ENCODE assay signal across 27 cellular contexts in genomic region chrX:29690061-29690460, GRCh38.
DNase-seq lines count a peak whose midpoint lies in the region; ATAC-seq and TF ChIP-seq lines count a peak whose summit lies in the region.
"Had no signal": no experiment of that assay in that cellular context is flagged by ENCODE, and none has a peak within 500 bp of the region (broad histone marks: within the 10 kb centered on the region; RNA-seq: fewer than 3 reads in every experiment).

No MANE protein-coding gene starts in this region.

- no peaks in the 10 kb centered on the region for H3K9me3 Mint-ChIP-seq in activated CD4-positive, alpha-beta T cell treated with anti-CD3 and anti-CD28 coated beads for 36 hours (ENCODE audit: low read depth)

- H3K4ac ChIP-seq in IMR-90 (ENCODE audit: low read depth, low read length) (no peak overlapping the region), mesenchymal stem cell (ENCODE audit: low read depth in 1 of 2, low read length in 2 of 2) (no peak overlapping the region)

- H2BK5ac ChIP-seq in IMR-90 (ENCODE audit: low read depth, low read length, poor library complexity, severe bottlenecking) (no peak overlapping the region), mesenchymal stem cell (ENCODE audit: low read depth, low read length, poor library complexity, severe bottlenecking) (no peak overlapping the region)

- H3K36me3 ChIP-seq in IMR-90 (ENCODE audit: control insufficient read depth, insufficient read depth, low read length) = no peaks in the 10 kb centered on the region
- H3K36me3 ChIP-seq in mesenchymal stem cell (ENCODE audit: control insufficient read depth in 1 of 2, insufficient read depth in 2 of 2, low read depth in 1 of 2, low read length in 2 of 2) = no peaks in the 10 kb centered on the region
- H3K36me3 ChIP-seq: BLaER1 had no signal

- H2AK9ac ChIP-seq in IMR-90 (replicated peaks; ENCODE audit: low read depth, low read length, poor library complexity) = no peak overlapping the region

- H3K9me1 ChIP-seq in IMR-90 (ENCODE audit: insufficient read depth, low read length) = no peaks in the 10 kb centered on the region

- H2BK20ac ChIP-seq in IMR-90 (ENCODE audit: low read depth, low read length) = no peak overlapping the region

- in situ Hi-C loops in IMR-90 (cut with MboI; ENCODE audit: low sequenced_read_pairs) = no loop called here

- H3K27me3 ChIP-seq in IMR-90 (ENCODE audit: control insufficient read depth, insufficient read depth, low read length) = no peaks in the 10 kb centered on the region
- H3K27me3 ChIP-seq in mesenchymal stem cell (ENCODE audit: control insufficient read depth in 1 of 2, insufficient read depth in 1 of 2, low read length in 2 of 2) = no peaks in the 10 kb centered on the region
- H3K27me3 ChIP-seq: BLaER1, body of pancreas had no signal

- no peak for TF ChIP-seq POLR2A in IMR-90 (IDR thresholded peaks at IDR 0.05; ENCODE audit: low read depth, low read length)

- no peak overlapping the region for H3K4me2 ChIP-seq in IMR-90 (ENCODE audit: low read depth, low read length)
- no peak overlapping the region for H3K4me2 ChIP-seq in mesenchymal stem cell (ENCODE audit: low read length, poor library complexity, severe bottlenecking)
- H3K4me2 ChIP-seq: BLaER1 had no signal

- no peak overlapping the region for H2BK12ac ChIP-seq in mesenchymal stem cell (ENCODE audit: low read length in 2 of 2)

- H4K5ac ChIP-seq in IMR-90 (ENCODE audit: low read depth, low read length) = no peak overlapping the region

- H2BK15ac ChIP-seq in IMR-90 (ENCODE audit: low read depth, low read length) (no peak overlapping the region), mesenchymal stem cell (ENCODE audit: low read depth, poor library complexity, severe bottlenecking) (no peak overlapping the region)

- H4K8ac ChIP-seq in IMR-90 (ENCODE audit: low read depth in 2 of 2, low read length in 2 of 2) (no peak overlapping the region), mesenchymal stem cell (ENCODE audit: low read length) (no peak overlapping the region)

- H3K79me1 ChIP-seq in IMR-90 (ENCODE audit: low read depth in 1 of 2, low read length in 2 of 2) (no peaks in the 10 kb centered on the region), mesenchymal stem cell (replicated peaks; ENCODE audit: low read length, poor library complexity, severe bottlenecking) (no peaks in the 10 kb centered on the region)

- no peak overlapping the region for H3K27ac ChIP-seq in IMR-90 (ENCODE audit: insufficient read depth, low read length)
- no peak overlapping the region for H3K27ac ChIP-seq in mesenchymal stem cell (ENCODE audit: low read length, poor library complexity, severe bottlenecking)
- H3K27ac ChIP-seq: BLaER1, body of pancreas, HL-60, skin epidermis had no signal

- CTCF ChIA-PET in IMR-90 (lab: Yijun Ruan, JAX) = no interaction called here
- CTCF ChIA-PET in activated CD4-positive, alpha-beta T cell treated with anti-CD3 and anti-CD28 coated beads for 36 hours (lab: Charles Lee) = no interaction called here

- no peaks in the 10 kb centered on the region for H4K20me1 ChIP-seq in IMR-90 (ENCODE audit: insufficient read depth, low read length)
- H4K20me1 ChIP-seq: BLaER1 had no signal

- H2BK120ac ChIP-seq in IMR-90 (ENCODE audit: low read depth, low read length) (no peak overlapping the region), mesenchymal stem cell (ENCODE audit: low read depth, low read length) (no peak overlapping the region)

- H3K9me3 ChIP-seq in IMR-90 (ENCODE audit: control insufficient read depth, insufficient read depth, low read length) (no peaks in the 10 kb centered on the region), mesenchymal stem cell (ENCODE audit: control insufficient read depth, low read length) (no peaks in the 10 kb centered on the region)
- H3K9me3 ChIP-seq: BLaER1, body of pancreas, Caco-2 had no signal

- H3K4me1 ChIP-seq in IMR-90 (ENCODE audit: control insufficient read depth, insufficient read depth, low read length) = no peaks in the 10 kb centered on the region
- no peaks in the 10 kb centered on the region for H3K4me1 ChIP-seq in mesenchymal stem cell (ENCODE audit: control insufficient read depth, insufficient read depth, low read depth, low read length)
- H3K4me1 ChIP-seq: BLaER1, body of pancreas, Caco-2 had no signal

- H4K91ac ChIP-seq in IMR-90 (ENCODE audit: insufficient read depth, low read depth, low read length) (no peak overlapping the region), mesenchymal stem cell (ENCODE audit: low read length) (no peak overlapping the region)

- dilution Hi-C loops in IMR-90 (cut with HindIII; ENCODE audit: low sequenced_read_pairs, unreplicated experiment) = no loop called here

- no peak overlapping the region for H3K18ac ChIP-seq in IMR-90 (ENCODE audit: low read depth, low read length)
- no peak overlapping the region for H3K18ac ChIP-seq in mesenchymal stem cell (ENCODE audit: low read depth in 1 of 2, low read length in 2 of 2)

- no peak overlapping the region for H3K56ac ChIP-seq in IMR-90 (ENCODE audit: extremely low read depth, insufficient read depth, low read length)

- peak; percentile 46 for DNase-seq in AG10803 (ENCODE audit: low read depth)
- DNase-seq in IMR-90 = peak; percentile 46
- DNase-seq in choroid plexus epithelial cell (ENCODE audit: low read depth) = peak; percentile 84
- peak; percentile 7 for DNase-seq in mesenchymal stem cell
- DNase-seq in stimulated activated CD4-positive, alpha-beta T cell treated with anti-CD3 and anti-CD28 coated beads, Interleukin-1b, Interleukin-23, amount 100 ng/mL, for 48 hours = no peak
- no peak for DNase-seq in activated CD4-positive, alpha-beta T cell treated with anti-CD3 and anti-CD28 coated beads for 36 hours
- DNase-seq in islet precursor cell = no peak
- no peak for DNase-seq in NCI-H82 (lab: John Stamatoyannopoulos, UW)
- DNase-seq: activated CD4-positive, alpha-beta T cell treated with anti-CD3 and anti-CD28 coated beads, Interleukin-2, amount 50 U/mL, for 4 hours; activated CD8-positive, alpha-beta memory T cell treated with anti-CD3 and anti-CD28 coated beads, Interleukin-2, amount 50 U/mL, for 4 hours; body of pancreas; Caco-2; DND-41; effector CD4-positive, alpha-beta T cell; erythroblast; glutamatergic neuron; H7; NCI-H1105; NCI-H1930; nucleus accumbens; T1000 had no signal

- intact Hi-C loops in IMR-90 (cut with micrococcal nuclease) = no loop called here
- intact Hi-C loops in activated CD4-positive, alpha-beta T cell treated with anti-CD3 and anti-CD28 coated beads for 36 hours (cut with DNase I, micrococcal nuclease) = no loop called here

- H3K14ac ChIP-seq in IMR-90 (replicated peaks; ENCODE audit: low read depth, low read length) (no peak overlapping the region), mesenchymal stem cell (ENCODE audit: low read length in 2 of 2) (no peak overlapping the region)

- POLR2A ChIA-PET in IMR-90 (lab: Charles Lee; ENCODE audit: unreplicated experiment) = no interaction called here
- POLR2A ChIA-PET in activated CD4-positive, alpha-beta T cell treated with anti-CD3 and anti-CD28 coated beads for 36 hours (lab: Charles Lee) = no interaction called here

- BruUV-seq in IMR-90 (replicated peaks; lab: Mats Ljungman, UMichigan) = no TSS peak

- H3K4me3 ChIP-seq in AG10803 (ENCODE audit: low read length) = no peak overlapping the region
- no peak overlapping the region for H3K4me3 ChIP-seq in IMR-90 (ENCODE audit: insufficient read depth, low read depth, low read length)
- H3K4me3 ChIP-seq in choroid plexus epithelial cell (ENCODE audit: low read depth, low read length) = no peak overlapping the region
- H3K4me3 ChIP-seq in mesenchymal stem cell (ENCODE audit: insufficient read depth in 1 of 2, low read depth in 1 of 2, low read length in 2 of 2) = no peak overlapping the region
- H3K4me3 ChIP-seq: BLaER1, body of pancreas, skin epidermis had no signal

- WGBS in IMR-90 (ENCODE audit: extremely low coverage in 2 of 2, insufficient read length in 1 of 2), 2 experiments = no CpG with 5 or more reads among the region's 3 CpGs
- 40% methylated on average over 2 of the region's 3 CpGs for WGBS in mesenchymal stem cell

- TF ChIP-seq CTCF in AG10803 (conservative IDR thresholded peaks at IDR 0.05; ENCODE audit: low read length) = no peak
- TF ChIP-seq CTCF in IMR-90 (conservative IDR thresholded peaks at IDR 0.05; ENCODE audit: low read depth, low read length) = no peak
- TF ChIP-seq CTCF in choroid plexus epithelial cell (conservative IDR thresholded peaks at IDR 0.05; ENCODE audit: low read depth, low read length) = no peak

- no peaks in the 10 kb centered on the region for H3K4me1 Mint-ChIP-seq in activated CD4-positive, alpha-beta T cell treated with anti-CD3 and anti-CD28 coated beads for 36 hours

- H3K36me3 Mint-ChIP-seq in activated CD4-positive, alpha-beta T cell treated with anti-CD3 and anti-CD28 coated beads for 36 hours (ENCODE audit: low read depth) = no peaks in the 10 kb centered on the region
- H3K36me3 Mint-ChIP-seq: activated naive CD8-positive, alpha-beta T cell had no signal

- H3K27me3 Mint-ChIP-seq in activated CD4-positive, alpha-beta T cell treated with anti-CD3 and anti-CD28 coated beads for 36 hours = no peaks in the 10 kb centered on the region
- H3K27me3 Mint-ChIP-seq: activated naive CD8-positive, alpha-beta T cell had no signal

- H2AK5ac ChIP-seq in IMR-90 (ENCODE audit: low read depth, low read length) = no peak overlapping the region
- H2AK5ac ChIP-seq in mesenchymal stem cell (ENCODE audit: low read length, severe bottlenecking) = no peak overlapping the region

- no peak overlapping the region for H3K23ac ChIP-seq in IMR-90 (ENCODE audit: low read depth, low read length)
- no peak overlapping the region for H3K23ac ChIP-seq in mesenchymal stem cell (ENCODE audit: low read length in 2 of 2)

- no peak for TF ChIP-seq RAD21 in IMR-90 (IDR thresholded peaks at IDR 0.05; ENCODE audit: low read length)

- H3K4me3 Mint-ChIP-seq in activated CD4-positive, alpha-beta T cell treated with anti-CD3 and anti-CD28 coated beads for 36 hours = no peak overlapping the region
- H3K4me3 Mint-ChIP-seq: activated naive CD8-positive, alpha-beta T cell had no signal

- H2AFZ ChIP-seq in IMR-90 (replicated peaks; ENCODE audit: low read length, poor library complexity) = no peak overlapping the region
- H2AFZ ChIP-seq in mesenchymal stem cell (ENCODE audit: low read depth, low read length) = no peak overlapping the region

- H3K27ac Mint-ChIP-seq in activated CD4-positive, alpha-beta T cell treated with anti-CD3 and anti-CD28 coated beads for 36 hours = no peak overlapping the region
- H3K27ac Mint-ChIP-seq: activated naive CD8-positive, alpha-beta T cell had no signal

- ATAC-seq in IMR-90 (ENCODE audit: low read depth) = no peak
- ATAC-seq in activated CD4-positive, alpha-beta T cell treated with anti-CD3 and anti-CD28 coated beads for 36 hours = no peak
- ATAC-seq: body of pancreas, HepG2, Right ventricle myocardium inferior had no signal

- H3K9ac ChIP-seq in IMR-90 (ENCODE audit: low read depth, low read length) = no peak overlapping the region
- no peak overlapping the region for H3K9ac ChIP-seq in mesenchymal stem cell (ENCODE audit: low read length)
- H3K9ac ChIP-seq: BLaER1 had no signal

TF ChIP-seq in IMR-90, 13 proteins besides CTCF, POLR2A, EP300 and RAD21 (continues in another document):
- no peak for TF ChIP-seq MXI1 (IDR thresholded peaks at IDR 0.05; ENCODE audit: borderline replicate concordance, low read depth, low read length)

Comparison
In these comparisons a context has a peak if more than half of its experiments do, and no peak if none do; other contexts are left out.
1. DNase-seq: peak in AG10803 (single experiment), IMR-90 (single experiment), choroid plexus epithelial cell (single experiment) and mesenchymal stem cell (single experiment); none in stimulated activated CD4-positive, alpha-beta T cell treated with anti-CD3 and anti-CD28 coated beads, Interleukin-1b, Interleukin-23, amount 100 ng/mL, for 48 hours (single experiment), activated CD4-positive, alpha-beta T cell treated with anti-CD3 and anti-CD28 coated beads for 36 hours (single experiment), islet precursor cell (single experiment) and NCI-H82 (single experiment).